Comparison of ENCODE assay signal across 8 cellular contexts in the genomic region with DNA sequence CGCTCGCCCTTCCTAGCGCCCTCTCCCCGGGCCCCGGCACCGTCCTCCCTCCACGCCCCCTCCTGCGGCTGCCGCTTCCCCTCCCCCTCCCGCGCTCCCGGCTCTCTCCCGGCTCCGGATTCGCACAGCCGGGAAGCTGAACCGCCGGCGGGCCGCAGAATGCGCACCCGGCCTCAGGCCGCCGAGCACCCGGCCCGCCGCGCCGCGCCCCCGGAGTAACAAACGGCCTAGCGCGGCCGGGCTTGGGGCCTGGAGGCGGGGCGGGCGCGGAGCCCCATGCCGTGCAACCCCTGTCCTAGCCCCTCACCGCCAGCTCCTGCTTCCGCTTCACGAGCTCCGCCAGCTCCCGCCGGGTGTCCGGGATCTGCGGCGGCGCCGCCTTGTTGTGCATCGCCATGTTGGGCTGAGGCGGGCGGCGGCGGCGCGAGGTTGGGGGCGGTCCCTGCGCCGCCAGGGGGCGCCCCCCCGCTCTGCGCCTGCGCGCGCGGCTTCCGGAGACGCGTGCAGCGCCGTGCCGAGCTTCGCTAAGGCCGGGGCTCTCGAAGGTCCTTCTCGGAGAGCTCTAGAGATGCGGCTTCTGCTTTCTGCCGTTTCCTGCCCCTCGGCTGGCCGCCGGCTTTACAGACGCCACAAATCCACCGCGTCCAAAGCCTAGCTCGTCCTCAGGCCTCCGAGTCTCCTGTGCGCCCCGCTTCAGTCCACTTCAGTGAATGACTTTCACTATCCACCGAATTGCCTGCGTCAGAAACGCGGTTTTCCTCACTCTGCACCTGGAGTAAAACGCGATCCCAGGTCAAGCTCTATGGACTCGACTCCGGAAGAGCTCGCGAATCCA. TPM values are rescaled to one million over a fixed set of nuclear protein-coding genes. Genes with fewer than 3 reads are reported as not detected.
DNase-seq lines count a peak whose midpoint lies in the region; ATAC-seq and TF ChIP-seq lines count a peak whose summit lies in the region.

A gene (minus strand): TSS at position 417 of the 835 bp plus-strand sequence. CDS start 20 bp downstream, at position 397.

- H2AK5ac ChIP-seq in IMR-90 (ENCODE audit: low read depth, low read length), result peak within 1 kb of the TSS; percentile 47; the same call in 1 of the 2 replicates

- peak within 1 kb of the TSS; percentile 93 for H3K27ac ChIP-seq in IMR-90 (ENCODE audit: insufficient read depth, low read length)

- peak within 1 kb of the TSS; percentile 71 for H3K4me3 ChIP-seq in IMR-90 (ENCODE audit: insufficient read depth, low read depth, low read length)

- peaks cover 7% of the 10 kb centered on the region for H3K36me3 ChIP-seq in IMR-90 (ENCODE audit: control insufficient read depth, insufficient read depth, low read length)

- no TSS peak for BruUV-seq in IMR-90 (replicated peaks; lab: Mats Ljungman, UMichigan)

- peak; percentile 88 for TF ChIP-seq CTCF in IMR-90 (conservative IDR thresholded peaks at IDR 0.05; ENCODE audit: low read depth, low read length)

- H4K20me1 ChIP-seq in IMR-90 (ENCODE audit: insufficient read depth, low read length), result peaks cover 8% of the 10 kb centered on the region; the same call in 1 of the 2 replicates

- H3K27me3 ChIP-seq in IMR-90 (ENCODE audit: control insufficient read depth, insufficient read depth, low read length), result no peaks in the 10 kb centered on the region

- no peaks in the 10 kb centered on the region for H3K9me3 ChIP-seq in IMR-90 (ENCODE audit: control insufficient read depth, insufficient read depth, low read length)

- ATAC-seq in GM21528 (IDR thresholded peaks at IDR 0.05; ENCODE audit: low FRiP score, unreplicated experiment) (peak; percentile 84), IMR-90 (ENCODE audit: low read depth) (peak; percentile 98)
- peak; percentile 91 for ATAC-seq in activated T-helper 17 cell treated with anti-CD3 and anti-CD28 coated beads, Interleukin-2, amount 50 U/mL, for 72 hours (replicated peaks)
- ATAC-seq in natural killer cell treated with Interleukin-12 subunit alpha and Interleukin-12 subunit beta and Interleukin-15 and Interleukin-18, amount 100 ng/mL, for 72 hours, result peak; percentile 98 to 99
- peak; percentile 91 for ATAC-seq in stimulated activated naive CD8-positive, alpha-beta T cell treated with anti-CD3 and anti-CD28 coated beads, Interleukin-15, Interleukin-2, amounts not matched to agents 100 U/mL and 50 U/mL, for 24 hours

- peak; percentile 78 for TF ChIP-seq POLR2A in IMR-90 (IDR thresholded peaks at IDR 0.05; ENCODE audit: low read depth, low read length)

- H3K14ac ChIP-seq in IMR-90 (replicated peaks; ENCODE audit: low read depth, low read length), result peak within 1 kb of the TSS; percentile 99

- H3K9me3 Mint-ChIP-seq in activated T-helper 17 cell treated with anti-CD3 and anti-CD28 coated beads, Interleukin-2, amount 50 U/mL, for 72 hours, result no peaks in the 10 kb centered on the region
- H3K9me3 Mint-ChIP-seq in natural killer cell treated with Interleukin-12 subunit alpha and Interleukin-12 subunit beta and Interleukin-15 and Interleukin-18, amount 100 ng/mL, for 72 hours, result no peaks in the 10 kb centered on the region

- no peaks in the 10 kb centered on the region for H3K27me3 Mint-ChIP-seq in activated T-helper 17 cell treated with anti-CD3 and anti-CD28 coated beads, Interleukin-2, amount 50 U/mL, for 72 hours
- no peaks in the 10 kb centered on the region for H3K27me3 Mint-ChIP-seq in natural killer cell treated with Interleukin-12 subunit alpha and Interleukin-12 subunit beta and Interleukin-15 and Interleukin-18, amount 100 ng/mL, for 72 hours

- H3K4me1 Mint-ChIP-seq in activated T-helper 17 cell treated with anti-CD3 and anti-CD28 coated beads, Interleukin-2, amount 50 U/mL, for 72 hours, result peaks cover 28% of the 10 kb centered on the region
- H3K4me1 Mint-ChIP-seq in natural killer cell treated with Interleukin-12 subunit alpha and Interleukin-12 subunit beta and Interleukin-15 and Interleukin-18, amount 100 ng/mL, for 72 hours (ENCODE audit: low read depth in 2 of 2), result peaks cover 30 to 36% of the 10 kb centered on the region in 2 donors

- H3K23ac ChIP-seq in IMR-90 (ENCODE audit: low read depth, low read length), result peak within 1 kb of the TSS; percentile 97

- H3K9me1 ChIP-seq in IMR-90 (ENCODE audit: insufficient read depth, low read length), result no peaks in the 10 kb centered on the region; the same call in 1 of the 2 replicates

- peak within 1 kb of the TSS; percentile 92 for H2BK120ac ChIP-seq in IMR-90 (ENCODE audit: low read depth, low read length)

- no peak for TF ChIP-seq RAD21 in IMR-90 (IDR thresholded peaks at IDR 0.05; ENCODE audit: low read length)

- peaks cover 8 to 22% of the 10 kb centered on the region in 2 experiments for H3K79me1 ChIP-seq in IMR-90 (ENCODE audit: low read depth in 1 of 2, low read length in 2 of 2)

- peak within 1 kb of the TSS; percentile 76 for H4K5ac ChIP-seq in IMR-90 (ENCODE audit: low read depth, low read length)

- in situ Hi-C loops in IMR-90 (cut with MboI; ENCODE audit: low sequenced_read_pairs), result no loop called here

- H3K18ac ChIP-seq in IMR-90 (ENCODE audit: low read depth, low read length), result peak within 1 kb of the TSS; percentile 67

- H4K8ac ChIP-seq in IMR-90 (ENCODE audit: low read depth in 2 of 2, low read length in 2 of 2), result peak within 1 kb of the TSS; percentile 95 to 97

- dilution Hi-C loops in IMR-90 (cut with HindIII; ENCODE audit: low sequenced_read_pairs, unreplicated experiment), result no loop called here

- H2BK20ac ChIP-seq in IMR-90 (ENCODE audit: low read depth, low read length), result peak within 1 kb of the TSS; percentile 48; the same call in 1 of the 2 replicates

- H3K56ac ChIP-seq in IMR-90 (ENCODE audit: extremely low read depth, insufficient read depth, low read length), result peak within 1 kb of the TSS; percentile 97

- peak within 1 kb of the TSS; percentile 94 for H3K4me2 ChIP-seq in IMR-90 (ENCODE audit: low read depth, low read length)

- H3K4ac ChIP-seq in IMR-90 (ENCODE audit: low read depth, low read length), result peak within 1 kb of the TSS; percentile 97

- peak within 1 kb of the TSS; percentile 93; the same call in 1 of the 3 replicates for H2BK15ac ChIP-seq in IMR-90 (ENCODE audit: low read depth, low read length)

- peaks cover 50% of the 10 kb centered on the region for H3K36me3 Mint-ChIP-seq in activated T-helper 17 cell treated with anti-CD3 and anti-CD28 coated beads, Interleukin-2, amount 50 U/mL, for 72 hours (ENCODE audit: low read depth)
- H3K36me3 Mint-ChIP-seq in natural killer cell treated with Interleukin-12 subunit alpha and Interleukin-12 subunit beta and Interleukin-15 and Interleukin-18, amount 100 ng/mL, for 72 hours, result peaks cover 5% of the 10 kb centered on the region

- peak within 1 kb of the TSS; percentile 75 for H3K4me3 Mint-ChIP-seq in activated T-helper 17 cell treated with anti-CD3 and anti-CD28 coated beads, Interleukin-2, amount 50 U/mL, for 72 hours
- H3K4me3 Mint-ChIP-seq in natural killer cell treated with Interleukin-12 subunit alpha and Interleukin-12 subunit beta and Interleukin-15 and Interleukin-18, amount 100 ng/mL, for 72 hours, result peak within 1 kb of the TSS; percentile 100

- DNase-seq in DMS53 treated with DMSO at 0.1 percent for 48 hours (lab: John Stamatoyannopoulos, UW; ENCODE audit: unreplicated experiment), result peak; percentile 89
- DNase-seq in IMR-90, result peak; percentile 77
- DNase-seq in RPMI7951 (ENCODE audit: low read depth), result peak; percentile 77
- peak; percentile 71 for DNase-seq in fibroblast of peridontal ligament (ENCODE audit: extremely low read depth)
- peak; percentile 89 for DNase-seq in natural killer cell treated with Interleukin-12 subunit alpha and Interleukin-12 subunit beta and Interleukin-15 and Interleukin-18, amount 100 ng/mL, for 72 hours (ENCODE audit: low spot score)
- peak; percentile 88 for DNase-seq in stimulated activated naive CD8-positive, alpha-beta T cell treated with anti-CD3 and anti-CD28 coated beads, Interleukin-15, Interleukin-2, amounts not matched to agents 100 U/mL and 50 U/mL, for 24 hours

- CTCF ChIA-PET in IMR-90 (lab: Yijun Ruan, JAX), result interaction anchor here (0.6 to 1.5 kb wide), 11 partner anchors 9 to 1330 kb away, joined by 3 to 10 read pairs (median 5); no protein-coding TSS in a partner anchor

- WGBS in IMR-90 (ENCODE audit: extremely low coverage in 2 of 2, insufficient read length in 1 of 2), 2 experiments, result 0% methylated on average over 56 of the region's 100 CpGs; no CpG with 5 or more reads in 1 of the 2 experiments

- peak within 1 kb of the TSS; percentile 93 for H3K9ac ChIP-seq in IMR-90 (ENCODE audit: low read depth, low read length)

- H2AK9ac ChIP-seq in IMR-90 (replicated peaks; ENCODE audit: low read depth, low read length, poor library complexity), result peak within 1 kb of the TSS; percentile 84

- peak within 1 kb of the TSS; percentile 97 for H3K27ac Mint-ChIP-seq in activated T-helper 17 cell treated with anti-CD3 and anti-CD28 coated beads, Interleukin-2, amount 50 U/mL, for 72 hours
- H3K27ac Mint-ChIP-seq in natural killer cell treated with Interleukin-12 subunit alpha and Interleukin-12 subunit beta and Interleukin-15 and Interleukin-18, amount 100 ng/mL, for 72 hours, result peak within 1 kb of the TSS; percentile 95 to 98

- peak within 1 kb of the TSS; percentile 99 for H2AFZ ChIP-seq in IMR-90 (replicated peaks; ENCODE audit: low read length, poor library complexity)

- peak within 1 kb of the TSS; percentile 94 for H4K91ac ChIP-seq in IMR-90 (ENCODE audit: insufficient read depth, low read depth, low read length)

- POLR2A ChIA-PET in IMR-90 (lab: Charles Lee; ENCODE audit: unreplicated experiment), result no interaction called here

- peak within 1 kb of the TSS; percentile 94 for H2BK5ac ChIP-seq in IMR-90 (ENCODE audit: low read depth, low read length, poor library complexity, severe bottlenecking)

- intact Hi-C loops in IMR-90 (cut with micrococcal nuclease), result loop anchor here (2.0 kb wide), 3 partner anchors 20 to 168 kb away; no protein-coding TSS in a partner anchor

- peaks cover 2% of the 10 kb centered on the region; the same call in 1 of the 2 replicates for H3K4me1 ChIP-seq in IMR-90 (ENCODE audit: control insufficient read depth, insufficient read depth, low read length)

TF ChIP-seq in IMR-90, 13 proteins besides CTCF, POLR2A, EP300 and RAD21 (continues in another document):
- TF ChIP-seq BHLHE40 (IDR thresholded peaks at IDR 0.05; ENCODE audit: low read depth, low read length), result peak; percentile 80
- TF ChIP-seq CEBPB (IDR thresholded peaks at IDR 0.05; ENCODE audit: low read depth, low read length), result no peak
- TF ChIP-seq RFX5 (IDR thresholded peaks at IDR 0.05; ENCODE audit: low read depth, low read length), result no peak
- peak; percentile 84 for TF ChIP-seq MXI1 (IDR thresholded peaks at IDR 0.05; ENCODE audit: borderline replicate concordance, low read depth, low read length)

RNA-seq across cellular contexts. Expression of the gene that starts here (rescaled TPM):
- total RNA-seq in IMR-90 (2012; rRNA removed), result 36.2 and 44.4 TPM in 2 replicates
- 36.4 and 40.7 TPM in 2 replicates for polyA plus RNA-seq in IMR-90 (2012; rRNA removed)
- 21.0 and 27.4 TPM in 2 replicates for polyA plus RNA-seq in IMR-90 (2012; cell fraction: cytosol; rRNA removed)
- 12.4 and 51.2 TPM in 2 replicates for polyA plus RNA-seq in IMR-90 (2012; cell fraction: nucleus; rRNA removed; ENCODE audit: low replicate concordance)
- 85.5 and 91.0 TPM in 2 replicates for total RNA-seq in RPMI7951 (2014; rRNA removed; shearing (Covaris generic))
- 10 to 100 TPM; 53.1 to 56.8 TPM for total RNA-seq in activated T-helper 17 cell treated with anti-CD3 and anti-CD28 coated beads, Interleukin-2, amount 50 U/mL, for 72 hours
- total RNA-seq in natural killer cell treated with Interleukin-12 subunit alpha and Interleukin-12 subunit beta and Interleukin-15 and Interleukin-18, amount 100 ng/mL, for 72 hours, result 10 to 100 TPM; 49.2 to 53.2 TPM

Comparison
In these comparisons a context has a peak if more than half of its experiments do, and no peak if none do; other contexts are left out.
1. Peak in every context shown above with its lines: DNase-seq, ATAC-seq, H3K4me3 ChIP-seq and H3K27ac ChIP-seq.